In the genomic region with DNA sequence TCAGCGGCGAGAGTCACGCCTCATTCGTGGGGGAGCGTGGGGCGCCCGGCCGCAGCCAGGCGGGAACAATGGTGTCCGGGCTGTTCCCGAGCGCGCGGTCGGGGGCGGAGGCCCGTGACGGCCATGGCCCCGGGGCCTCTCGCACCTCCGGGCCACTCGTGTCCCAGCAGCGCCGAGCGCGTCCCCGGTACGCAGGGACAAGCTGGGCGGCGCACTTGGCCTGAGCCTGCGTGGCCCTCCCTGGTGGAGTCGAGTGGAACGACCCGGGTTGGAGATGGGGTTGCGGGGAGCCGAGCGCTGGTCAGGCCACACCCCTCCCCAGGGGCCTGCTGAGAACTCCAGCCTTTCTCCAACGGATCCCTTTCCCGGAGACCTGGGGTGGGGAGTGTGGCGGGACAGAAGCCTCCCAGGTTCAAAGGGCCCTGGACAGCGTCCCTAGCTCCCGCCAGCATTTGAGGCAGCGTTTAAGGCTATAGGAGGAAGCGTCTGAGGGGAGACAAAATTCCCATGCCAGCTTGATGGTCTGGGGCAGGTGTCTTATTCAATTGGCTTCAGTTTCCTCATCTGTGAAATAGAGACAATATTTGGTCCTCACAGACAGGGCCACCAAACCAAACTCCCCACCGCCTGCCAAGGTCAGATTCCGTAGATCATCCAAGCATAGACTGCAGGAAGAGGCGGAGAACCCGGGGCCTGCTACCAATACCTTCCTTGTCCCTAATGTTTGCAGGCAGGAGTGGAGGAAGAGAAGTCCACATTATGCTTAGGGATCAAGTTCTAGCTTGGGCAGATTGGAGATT, we compare ENCODE assay signal across 8 cellular contexts. TPM values are rescaled to one million over a fixed set of nuclear protein-coding genes. Genes with fewer than 3 reads are reported as not detected.
DNase-seq lines count a peak whose midpoint lies in the region; ATAC-seq lines count a peak whose summit lies in the region.

No MANE protein-coding gene starts in this region.

- no peaks in the 10 kb centered on the region for H3K27me3 ChIP-seq in SJCRH30
- H3K27me3 ChIP-seq in skeletal muscle satellite cell (ENCODE audit: control insufficient read depth, insufficient read depth, low read length) = peaks cover 14% of the 10 kb centered on the region

- peak; percentile 46 for DNase-seq in Caki2 (ENCODE audit: low read depth)
- DNase-seq in SJCRH30 = peak; percentile 60 to 69
- peak; percentile 77 for DNase-seq in astrocyte of the hippocampus (ENCODE audit: low read depth, low spot score)
- no peak for DNase-seq in DMS114 treated with DMSO at 0.1 percent for 48 hours (lab: John Stamatoyannopoulos, UW; ENCODE audit: unreplicated experiment)

- peak overlapping the region; percentile 96 for H3K4me2 ChIP-seq in skeletal muscle satellite cell (ENCODE audit: low read length)

- H3K9me3 ChIP-seq in SJCRH30 (replicated peaks) = no peaks in the 10 kb centered on the region
- H3K9me3 ChIP-seq in iPS-18c (ENCODE audit: control insufficient read depth, insufficient read depth, low read length) = no peaks in the 10 kb centered on the region
- H3K9me3 ChIP-seq in skeletal muscle satellite cell (replicated peaks; ENCODE audit: low read length) = no peaks in the 10 kb centered on the region

- H3K4me3 ChIP-seq in SJCRH30 (peak overlapping the region; percentile 94), iPS-18c (ENCODE audit: insufficient read depth, low read depth, low read length) (peak overlapping the region; percentile 89), skeletal muscle satellite cell (ENCODE audit: low read length) (peak overlapping the region; percentile 99)

- no peaks in the 10 kb centered on the region for H3K36me3 ChIP-seq in SJCRH30
- H3K36me3 ChIP-seq in skeletal muscle satellite cell (ENCODE audit: insufficient read depth, low read length) = peaks cover 7% of the 10 kb centered on the region

- peak overlapping the region; percentile 96 for H3K27ac ChIP-seq in SJCRH30

- ATAC-seq in GM19397 (IDR thresholded peaks at IDR 0.05; ENCODE audit: unreplicated experiment) (peak; percentile 27), HG03442 (IDR thresholded peaks at IDR 0.05; ENCODE audit: unreplicated experiment) (peak; percentile 19)

- H3K4me1 ChIP-seq in SJCRH30 = 0 out of 2 replicates have a peak, but pooled peaks cover 4% of the 10 kb centered on the region
- peaks cover 26% of the 10 kb centered on the region for H3K4me1 ChIP-seq in skeletal muscle satellite cell (ENCODE audit: control insufficient read depth, insufficient read depth, low read length)

- in situ Hi-C loops in Caki2 (cut with HindIII; ENCODE audit: low pct_unique_long_range_greater_than_20kb, low sequenced_read_pairs) = no loop called here

- H3K9ac ChIP-seq in skeletal muscle satellite cell (ENCODE audit: low read depth, low read length) = peak overlapping the region; percentile 94

RNA-seq across cellular contexts. Expression of a gene that starts 0.5 kb away (rescaled TPM):
- total RNA-seq in Caki2 (2014; rRNA removed; shearing (Covaris generic); ENCODE audit: low replicate concordance) = 86.5 and 107 TPM in 2 replicates
- 44.3 and 52.7 TPM in 2 replicates for total RNA-seq in SJCRH30 (2014; rRNA removed; shearing (Covaris generic))
- 46.1 and 47.2 TPM in 2 replicates for total RNA-seq in skeletal muscle satellite cell (2012; rRNA removed)

RNA-seq across cellular contexts. Expression of a gene that starts 37.6 kb away (rescaled TPM):
- total RNA-seq in Caki2 (2014; rRNA removed; shearing (Covaris generic); ENCODE audit: low replicate concordance) = not detected in 2 replicates
- total RNA-seq in SJCRH30 (2014; rRNA removed; shearing (Covaris generic)) = not detected in 2 replicates
- not detected in 2 replicates for total RNA-seq in skeletal muscle satellite cell (2012; rRNA removed)

RNA-seq across cellular contexts. Expression of a gene that starts 39.6 kb away (rescaled TPM):
- not detected in 2 replicates for total RNA-seq in Caki2 (2014; rRNA removed; shearing (Covaris generic); ENCODE audit: low replicate concordance)
- not detected in 2 replicates for total RNA-seq in SJCRH30 (2014; rRNA removed; shearing (Covaris generic))
- total RNA-seq in skeletal muscle satellite cell (2012; rRNA removed) = not detected in 2 replicates
